ENCODE assay signal across 9 cellular contexts in the genomic region with DNA sequence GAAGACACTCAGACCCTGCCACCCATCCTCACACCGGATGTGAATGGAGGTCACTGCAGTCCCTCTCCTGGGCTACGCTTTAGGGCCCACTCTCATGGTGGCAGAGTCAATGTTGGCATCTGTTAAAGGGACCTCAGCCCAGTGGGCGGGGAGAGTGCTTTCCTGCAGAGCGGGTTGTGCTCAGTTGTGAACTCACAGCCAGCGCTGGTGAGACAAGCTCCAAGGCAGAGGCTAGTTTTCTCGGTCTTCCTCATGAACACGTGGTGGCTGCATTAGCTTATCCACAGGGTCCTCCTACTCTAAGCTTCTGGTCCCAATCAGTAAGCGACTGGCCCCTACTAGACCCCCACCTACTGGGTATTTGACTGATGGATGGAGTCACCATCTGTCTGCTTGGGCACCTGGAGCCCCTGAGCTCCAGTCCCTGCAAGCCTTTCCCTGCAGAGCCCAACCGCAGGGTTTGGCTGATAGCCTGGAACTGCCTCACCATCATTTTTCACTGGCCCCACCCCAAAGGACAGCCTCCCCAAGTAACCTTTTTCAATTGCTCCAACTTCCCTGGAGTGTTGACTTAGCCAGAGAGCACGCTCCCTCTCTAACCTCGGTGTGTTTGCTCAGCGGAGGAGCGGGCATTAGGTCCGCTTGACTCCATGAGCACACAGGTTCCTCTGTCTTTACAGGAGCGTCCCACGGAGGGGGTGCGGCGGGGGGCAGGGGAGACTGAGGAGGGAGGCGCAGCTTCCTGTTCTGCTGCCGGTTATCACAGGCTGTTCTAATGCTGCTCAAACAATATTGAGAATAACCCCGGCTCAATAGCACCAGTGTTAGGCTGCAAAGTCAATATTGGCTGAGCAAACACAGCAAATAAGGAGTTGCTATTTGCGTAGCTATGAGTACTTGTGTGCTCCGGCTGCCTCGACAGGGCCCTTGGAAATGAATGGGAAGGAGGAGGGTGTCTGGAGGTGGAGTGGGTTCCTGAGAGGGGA.
DNase-seq lines count a peak whose midpoint lies in the region; ATAC-seq and TF ChIP-seq lines count a peak whose summit lies in the region.
"Had no signal": no experiment of that assay in that cellular context is flagged by ENCODE, and none has a peak within 500 bp of the region (broad histone marks: within the 10 kb centered on the region; RNA-seq: fewer than 3 reads in every experiment).

No MANE protein-coding gene starts in this region.

- H2AFZ ChIP-seq in osteoblast (ENCODE audit: low read length): no peak overlapping the region
- H2AFZ ChIP-seq: parathyroid adenoma had no signal

- H3K4me1 ChIP-seq in duodenal mucosa (ENCODE audit: control insufficient read depth in 1 of 2, insufficient read depth in 2 of 2, low read length in 2 of 2) (peaks cover 44 to 45% of the 10 kb centered on the region in 2 donors), osteoblast (ENCODE audit: insufficient read depth, low read length) (peaks cover 13% of the 10 kb centered on the region)

- H3K79me2 ChIP-seq in osteoblast (ENCODE audit: insufficient read depth, low read length): no peaks in the 10 kb centered on the region
- H3K79me2 ChIP-seq: parathyroid adenoma had no signal

- H3K27me3 ChIP-seq in duodenal mucosa (ENCODE audit: control insufficient read depth in 1 of 2, insufficient read depth in 2 of 2, low read length in 2 of 2) (no peaks in the 10 kb centered on the region), osteoblast (ENCODE audit: insufficient read depth, low read length) (peaks cover 43% of the 10 kb centered on the region)

- H3K36me3 ChIP-seq in duodenal mucosa (ENCODE audit: control insufficient read depth in 1 of 2, insufficient read depth in 2 of 2, low read length in 2 of 2): no peaks in the 10 kb centered on the region
- H3K36me3 ChIP-seq in osteoblast (ENCODE audit: insufficient read depth, low read length): no peaks in the 10 kb centered on the region

- H3K27ac ChIP-seq in duodenal mucosa (ENCODE audit: low read depth, low read length): no peak overlapping the region
- no peak overlapping the region for H3K27ac ChIP-seq in osteoblast (ENCODE audit: low read depth, low read length)
- H3K27ac ChIP-seq: parathyroid adenoma had no signal

- H3K4me3 ChIP-seq in duodenal mucosa (ENCODE audit: low read depth in 1 of 2, low read length in 2 of 2): peak overlapping the region; percentile 34 to 40
- peak overlapping the region; percentile 32 for H3K4me3 ChIP-seq in osteoblast (ENCODE audit: insufficient read depth, low read length)

- ATAC-seq in GM21423 (IDR thresholded peaks at IDR 0.05; ENCODE audit: unreplicated experiment) (no peak), GM18868 (IDR thresholded peaks at IDR 0.05; ENCODE audit: unreplicated experiment) (no peak)

- no peak for TF ChIP-seq CTCF in osteoblast (IDR thresholded peaks at IDR 0.05; ENCODE audit: extremely low read depth, low read depth, low read length)

- H3K9me3 ChIP-seq in duodenal mucosa (ENCODE audit: control insufficient read depth in 1 of 2, low read length in 2 of 2) (no peaks in the 10 kb centered on the region), osteoblast (ENCODE audit: low read depth, low read length) (no peaks in the 10 kb centered on the region)

- peak; percentile 5 for DNase-seq in EH (ENCODE audit: low read depth)
- DNase-seq in NCI-H345 (lab: John Stamatoyannopoulos, UW): peak; percentile 98
- DNase-seq in osteoblast (ENCODE audit: insufficient read length, low spot score, missing footprints): peak; percentile 85
- DNase-seq in SK-N-DZ (ENCODE audit: low spot score): no peak
- no peak for DNase-seq in activated effector memory CD4-positive, alpha-beta T cell treated with Interleukin-2 at 50 U/mL for 16 hours

- H3K4me2 ChIP-seq in osteoblast (ENCODE audit: insufficient read depth, low read length): peak overlapping the region; percentile 16

- peak overlapping the region; percentile 3 to 58 for H3K9ac ChIP-seq in duodenal mucosa (ENCODE audit: low read depth in 1 of 2, low read length in 2 of 2)
- H3K9ac ChIP-seq: parathyroid adenoma had no signal

- H4K20me1 ChIP-seq in osteoblast (ENCODE audit: insufficient read depth, low read length): no peaks in the 10 kb centered on the region

Comparison
In these comparisons a context has a peak if more than half of its experiments do, and no peak if none do; other contexts are left out.
1. DNase-seq: peak in EH (single experiment), NCI-H345 (single experiment) and osteoblast (single experiment); none in SK-N-DZ (single experiment) and activated effector memory CD4-positive, alpha-beta T cell treated with Interleukin-2 at 50 U/mL for 16 hours (single experiment).